9 cellular contexts compared by ENCODE assay signal in the genomic region with DNA sequence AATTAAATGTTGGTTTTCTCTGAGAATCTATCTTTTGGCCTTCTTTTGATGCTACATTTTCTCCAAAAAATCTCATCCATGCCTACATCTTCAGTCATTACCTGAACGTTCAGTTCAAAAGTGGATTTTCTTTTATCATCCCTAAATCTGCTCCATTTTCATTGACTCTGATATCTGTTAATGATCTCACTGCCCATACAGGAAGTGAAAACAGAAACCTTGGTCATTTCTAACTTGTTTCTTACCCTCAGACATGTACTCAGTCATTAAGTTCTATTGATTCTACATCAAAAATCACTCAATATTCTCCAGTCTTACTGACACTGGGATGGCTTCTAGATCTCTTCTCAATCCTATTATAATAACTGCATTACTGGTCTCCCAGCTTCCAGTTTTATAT. TPM values are rescaled to one million over a fixed set of nuclear protein-coding genes. Genes with fewer than 3 reads are reported as not detected.
DNase-seq lines count a peak whose midpoint lies in the region; ATAC-seq and TF ChIP-seq lines count a peak whose summit lies in the region.
"Had no signal": no experiment of that assay in that cellular context is flagged by ENCODE, and none has a peak within 500 bp of the region (broad histone marks: within the 10 kb centered on the region; RNA-seq: fewer than 3 reads in every experiment).

No MANE protein-coding gene starts in this region.

- ATAC-seq in activated CD8-positive, alpha-beta memory T cell treated with anti-CD3 and anti-CD28 coated beads, Interleukin-2, amount 10 ng/mL, durations not matched to agents 7 days and 5 days = peak; percentile 72
- peak; percentile 92 for ATAC-seq in HG02759 (IDR thresholded peaks at IDR 0.05; ENCODE audit: unreplicated experiment)
- peak; percentile 59 for ATAC-seq in stimulated activated naive CD8-positive, alpha-beta T cell treated with anti-CD3 and anti-CD28 coated beads, Interleukin-15, Interleukin-2, amounts not matched to agents 100 U/mL and 50 U/mL, for 24 hours

- no peaks in the 10 kb centered on the region for H3K27me3 ChIP-seq in tibial artery

- CTCF ChIA-PET in activated CD8-positive, alpha-beta memory T cell treated with anti-CD3 and anti-CD28 coated beads, Interleukin-2, amount 10 ng/mL, durations not matched to agents 7 days and 5 days (lab: Charles Lee) = no interaction called here

- H3K27me3 Mint-ChIP-seq in activated CD8-positive, alpha-beta memory T cell treated with anti-CD3 and anti-CD28 coated beads, Interleukin-2, amount 10 ng/mL, durations not matched to agents 7 days and 5 days = no peaks in the 10 kb centered on the region
- no peaks in the 10 kb centered on the region for H3K27me3 Mint-ChIP-seq in activated T-helper 2 cell treated with anti-CD3 and anti-CD28 coated beads, Interferon-gamma antibody, Interleukin-2, Interleukin-4, amounts not matched to agents 10 μg/mL and 5 μg/mL and 100 μg/mL, durations not matched to agents 14 hours and 24 hours and 36 hours (ENCODE audit: low read depth)

- TF ChIP-seq CTCF in tibial artery (IDR thresholded peaks at IDR 0.05) = no peak

- DNase-seq in activated CD8-positive, alpha-beta memory T cell treated with anti-CD3 and anti-CD28 coated beads, Interleukin-2, amount 10 ng/mL, durations not matched to agents 7 days and 5 days = no peak
- no peak for DNase-seq in activated CD8-positive, alpha-beta memory T cell treated with anti-CD3 and anti-CD28 coated beads, Interleukin-2, amount 50 U/mL, for 48 hours
- DNase-seq in NCI-H146 treated with DMSO at 0.1 percent for 48 hours (lab: John Stamatoyannopoulos, UW; ENCODE audit: unreplicated experiment) (peak; percentile 28), NCI-H2029 treated with DMSO at 0.1 percent for 48 hours (lab: John Stamatoyannopoulos, UW) (no peak), tibial artery (no peak)
- DNase-seq in stimulated activated naive CD8-positive, alpha-beta T cell treated with anti-CD3 and anti-CD28 coated beads, Interleukin-15, Interleukin-2, amounts not matched to agents 100 U/mL and 50 U/mL, for 24 hours = no peak
- DNase-seq in activated T-helper 2 cell treated with anti-CD3 and anti-CD28 coated beads, Interferon-gamma antibody, Interleukin-2, Interleukin-4, amounts not matched to agents 10 μg/mL and 5 μg/mL and 100 μg/mL, durations not matched to agents 14 hours and 24 hours and 36 hours (ENCODE audit: low spot score) = no peak
- DNase-seq: activated CD4-positive, alpha-beta T cell treated with anti-CD3 and anti-CD28 coated beads, Interleukin-2, amount 50 U/mL, for 48 hours had no signal

- H3K27ac ChIP-seq in tibial artery = no peak overlapping the region

- peak overlapping the region; percentile 87 for H3K27ac Mint-ChIP-seq in activated CD8-positive, alpha-beta memory T cell treated with anti-CD3 and anti-CD28 coated beads, Interleukin-2, amount 10 ng/mL, durations not matched to agents 7 days and 5 days
- H3K27ac Mint-ChIP-seq in activated T-helper 2 cell treated with anti-CD3 and anti-CD28 coated beads, Interferon-gamma antibody, Interleukin-2, Interleukin-4, amounts not matched to agents 10 μg/mL and 5 μg/mL and 100 μg/mL, durations not matched to agents 14 hours and 24 hours and 36 hours = no peak overlapping the region

- H3K4me1 ChIP-seq in tibial artery = peaks cover 0 to 30% (median 3%) of the 10 kb centered on the region in 4 donors

- intact Hi-C loops in activated T-helper 2 cell treated with anti-CD3 and anti-CD28 coated beads, Interferon-gamma antibody, Interleukin-2, Interleukin-4, amounts not matched to agents 10 μg/mL and 5 μg/mL and 100 μg/mL, durations not matched to agents 14 hours and 24 hours and 36 hours (cut with micrococcal nuclease) = loop anchor here (2.0 kb wide), 1 partner anchor 14 kb away; no protein-coding TSS in a partner anchor
- intact Hi-C loops in tibial artery (cut with DNase I; ENCODE audit: low total_unique reads) = no loop called here

- H3K4me3 ChIP-seq in tibial artery = no peak overlapping the region

- no peaks in the 10 kb centered on the region for H3K9me3 ChIP-seq in tibial artery

- peaks cover 63% of the 10 kb centered on the region for H3K4me1 Mint-ChIP-seq in activated CD8-positive, alpha-beta memory T cell treated with anti-CD3 and anti-CD28 coated beads, Interleukin-2, amount 10 ng/mL, durations not matched to agents 7 days and 5 days
- H3K4me1 Mint-ChIP-seq in activated T-helper 2 cell treated with anti-CD3 and anti-CD28 coated beads, Interferon-gamma antibody, Interleukin-2, Interleukin-4, amounts not matched to agents 10 μg/mL and 5 μg/mL and 100 μg/mL, durations not matched to agents 14 hours and 24 hours and 36 hours (ENCODE audit: low read depth) = peaks cover 43% of the 10 kb centered on the region

- peak overlapping the region; percentile 69 for H3K4me3 Mint-ChIP-seq in activated CD8-positive, alpha-beta memory T cell treated with anti-CD3 and anti-CD28 coated beads, Interleukin-2, amount 10 ng/mL, durations not matched to agents 7 days and 5 days
- H3K4me3 Mint-ChIP-seq in activated T-helper 2 cell treated with anti-CD3 and anti-CD28 coated beads, Interferon-gamma antibody, Interleukin-2, Interleukin-4, amounts not matched to agents 10 μg/mL and 5 μg/mL and 100 μg/mL, durations not matched to agents 14 hours and 24 hours and 36 hours (ENCODE audit: low read depth) = no peak overlapping the region

- H3K36me3 Mint-ChIP-seq in activated CD8-positive, alpha-beta memory T cell treated with anti-CD3 and anti-CD28 coated beads, Interleukin-2, amount 10 ng/mL, durations not matched to agents 7 days and 5 days = peaks cover 26% of the 10 kb centered on the region
- peaks cover 10% of the 10 kb centered on the region for H3K36me3 Mint-ChIP-seq in activated T-helper 2 cell treated with anti-CD3 and anti-CD28 coated beads, Interferon-gamma antibody, Interleukin-2, Interleukin-4, amounts not matched to agents 10 μg/mL and 5 μg/mL and 100 μg/mL, durations not matched to agents 14 hours and 24 hours and 36 hours (ENCODE audit: low read depth)

- H3K36me3 ChIP-seq in tibial artery = no peaks in the 10 kb centered on the region

- H3K9me3 Mint-ChIP-seq in activated CD8-positive, alpha-beta memory T cell treated with anti-CD3 and anti-CD28 coated beads, Interleukin-2, amount 10 ng/mL, durations not matched to agents 7 days and 5 days (ENCODE audit: low read depth) = no peaks in the 10 kb centered on the region
- H3K9me3 Mint-ChIP-seq in activated T-helper 2 cell treated with anti-CD3 and anti-CD28 coated beads, Interferon-gamma antibody, Interleukin-2, Interleukin-4, amounts not matched to agents 10 μg/mL and 5 μg/mL and 100 μg/mL, durations not matched to agents 14 hours and 24 hours and 36 hours = no peaks in the 10 kb centered on the region

RNA-seq across cellular contexts. Expression of gene PRKACB, which starts 22.7 kb away (rescaled TPM):
- 10 to 100 TPM; 68.8 to 69.1 TPM for total RNA-seq in activated CD8-positive, alpha-beta memory T cell treated with anti-CD3 and anti-CD28 coated beads, Interleukin-2, amount 10 ng/mL, durations not matched to agents 7 days and 5 days
- 16.4 and 20.9 TPM in 2 replicates for total RNA-seq in activated T-helper 2 cell treated with anti-CD3 and anti-CD28 coated beads, Interferon-gamma antibody, Interleukin-2, Interleukin-4, amounts not matched to agents 10 μg/mL and 5 μg/mL and 100 μg/mL, durations not matched to agents 14 hours and 24 hours and 36 hours
